In the genomic region with DNA sequence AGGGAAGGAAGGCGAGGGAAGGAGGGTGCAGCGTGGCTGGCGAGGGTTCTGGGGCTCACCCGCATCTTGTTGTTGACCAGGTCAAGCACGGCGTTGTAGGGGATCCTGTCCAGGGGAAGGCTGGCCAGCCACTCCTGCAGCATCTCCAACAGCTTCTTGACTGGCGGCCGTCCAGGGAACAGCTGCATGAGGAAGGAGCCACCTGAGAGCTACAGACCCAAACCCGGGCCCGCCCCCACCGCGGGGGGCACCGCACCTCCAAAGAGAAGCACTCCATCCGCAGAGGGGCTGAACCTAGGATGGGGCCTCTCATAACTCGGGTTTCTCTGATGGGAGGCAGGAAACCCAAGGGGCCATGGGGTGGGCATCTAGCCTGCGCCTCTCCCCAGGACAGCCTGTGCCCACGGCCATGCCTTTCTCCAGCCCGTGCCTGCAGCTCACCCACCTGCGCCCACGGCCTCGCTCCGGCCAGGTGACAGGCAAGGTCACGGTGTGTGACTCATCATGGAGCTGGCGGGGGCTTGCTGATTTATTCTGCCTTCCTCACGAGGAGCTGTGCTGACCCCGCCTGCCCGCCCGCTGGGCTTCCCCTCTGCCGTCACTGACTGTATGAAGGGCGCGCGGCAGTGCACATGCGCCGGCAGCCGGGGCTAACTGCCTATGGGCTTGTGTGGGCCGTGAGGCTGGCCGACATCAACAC, we compare ENCODE assay signal across 30 cellular contexts. TPM values are rescaled to one million over a fixed set of nuclear protein-coding genes. Genes with fewer than 3 reads are reported as not detected.
"Had no signal": no experiment of that assay in that cellular context is flagged by ENCODE, and none has a peak within 500 bp of the region (broad histone marks: within the 10 kb centered on the region; RNA-seq: fewer than 3 reads in every experiment).

No MANE protein-coding gene starts in this region.

- DNase-seq: colonic mucosa; effector CD8-positive, alpha-beta T cell; endodermal cell; foreskin fibroblast; gastrocnemius medialis; head of caudate nucleus; kidney; mesenchymal stem cell; mucosa of descending colon; naive B cell; spleen; stimulated activated CD4-positive, alpha-beta T cell treated with anti-CD3 and anti-CD28 coated beads, Interleukin-4, amount 100 ng/mL, for 4 hours; stimulated activated naive CD8-positive, alpha-beta T cell treated with anti-CD3 and anti-CD28 coated beads, Interleukin-15, Interleukin-2, amounts not matched to agents 100 U/mL and 50 U/mL, for 24 hours; substantia nigra; testis; tibial artery had no signal

- H3K27ac ChIP-seq: colonic mucosa, epithelial cell of prostate, gastrocnemius medialis, prostate gland, right atrium auricular region, spleen, testis, tibial artery had no signal

- ATAC-seq: esophagus mucosa; gastrocnemius medialis; left lobe of liver; mucosa of descending colon; natural killer cell treated with Interleukin-12 subunit alpha and Interleukin-12 subunit beta and Interleukin-15 and Interleukin-18, amount 100 ng/mL, for 72 hours; sciatic nerve; stimulated activated memory B cell treated with anti-CD40 and anti-IgM and Interleukin-4, amounts not matched to agents 10 μg/mL and 1 μg/mL and 100 μg/mL, for 72 hours; stimulated activated naive CD8-positive, alpha-beta T cell treated with anti-CD3 and anti-CD28 coated beads, Interleukin-15, Interleukin-2, amounts not matched to agents 100 U/mL and 50 U/mL, for 24 hours had no signal

- H3K36me3 ChIP-seq: colonic mucosa had no signal

- FAIRE-seq: kidney, urothelium cell line had no signal

- H3K4me1 ChIP-seq: colonic mucosa, gastrocnemius medialis, prostate gland, right atrium auricular region, spleen, testis, tibial artery had no signal

- H3K4me3 ChIP-seq: colonic mucosa, gastrocnemius medialis, mucosa of descending colon, prostate gland, right atrium auricular region, spleen, testis, tibial artery had no signal

- H3K27me3 ChIP-seq: colonic mucosa, gastrocnemius medialis, right atrium auricular region, spleen, testis, tibial artery had no signal

- H3K9me3 ChIP-seq: colonic mucosa, gastrocnemius medialis, prostate gland, right atrium auricular region, testis, tibial artery had no signal

RNA-seq across cellular contexts. Expression of a gene that starts 11.8 kb away (rescaled TPM):
- total RNA-seq: colonic mucosa, endodermal cell, gastrocnemius medialis, glomerular endothelial cell, kidney, left lobe of liver, lung microvascular endothelial cell, mesothelial cell of epicardium, mucosa of descending colon, osteocyte, sciatic nerve, skeletal muscle tissue, spleen had no signal
- polyA plus RNA-seq: spleen had no signal
